In genomic region chr5:66554211-66554610, GRCh38 we compare ENCODE assay signal across 8 cellular contexts. TPM values are rescaled to one million over a fixed set of nuclear protein-coding genes. Genes with fewer than 3 reads are reported as not detected.
DNase-seq lines count a peak whose midpoint lies in the region; ATAC-seq and TF ChIP-seq lines count a peak whose summit lies in the region.

No MANE protein-coding gene starts in this region.

- no peak overlapping the region for H3K4me3 Mint-ChIP-seq in activated CD4-positive, alpha-beta memory T cell treated with anti-CD3 and anti-CD28 coated beads for 36 hours

- H3K27ac ChIP-seq in DOHH2 (ENCODE audit: low read depth, low read length), result peak overlapping the region; percentile 57

- H3K27me3 ChIP-seq in DOHH2 (ENCODE audit: control insufficient read depth, low read length), result no peaks in the 10 kb centered on the region

- DNase-seq in activated CD4-positive, alpha-beta memory T cell treated with anti-CD3 and anti-CD28 coated beads for 36 hours, result peak; percentile 62
- DNase-seq in stimulated activated CD4-positive, alpha-beta T cell treated with anti-CD3 and anti-CD28 coated beads, Interleukin-15, amount 100 ng/mL, for 24 hours, result peak; percentile 53
- DNase-seq in AG08396 (ENCODE audit: low spot score) (no peak), left colon (no peak), amniotic stem cell (lab: John Stamatoyannopoulos, UW) (no peak)

- intact Hi-C loops in activated CD4-positive, alpha-beta memory T cell treated with anti-CD3 and anti-CD28 coated beads for 36 hours (cut with micrococcal nuclease), result loop anchor here (1.0 to 10.0 kb wide), 3 partner anchors 14 to 651 kb away; no protein-coding TSS in a partner anchor
- intact Hi-C loops in left colon (cut with DNase I, micrococcal nuclease), result no loop called here

- H3K36me3 Mint-ChIP-seq in activated CD4-positive, alpha-beta memory T cell treated with anti-CD3 and anti-CD28 coated beads for 36 hours, result no peaks in the 10 kb centered on the region

- H3K4me1 ChIP-seq in DOHH2 (ENCODE audit: control insufficient read depth, low read length), result peaks cover 22% of the 10 kb centered on the region

- CTCF ChIA-PET in activated CD4-positive, alpha-beta memory T cell treated with anti-CD3 and anti-CD28 coated beads for 36 hours (lab: Charles Lee), result no interaction called here

- POLR2A ChIA-PET in activated CD4-positive, alpha-beta memory T cell treated with anti-CD3 and anti-CD28 coated beads for 36 hours (lab: Charles Lee), result interaction anchor here (1.5 kb wide), 1 partner anchor 14 kb away, joined by 5 read pairs; no protein-coding TSS in a partner anchor

- ATAC-seq in GM19463 (IDR thresholded peaks at IDR 0.05; ENCODE audit: unreplicated experiment) (peak; percentile 99), HG03460 (IDR thresholded peaks at IDR 0.05; ENCODE audit: unreplicated experiment) (peak; percentile 96), left colon (no peak)

- no peaks in the 10 kb centered on the region for H4K20me1 ChIP-seq in DOHH2 (ENCODE audit: control insufficient read depth, insufficient read depth, low read depth, low read length)

- H3K9me2 ChIP-seq in DOHH2 (replicated peaks; ENCODE audit: control insufficient read depth, low read length), result no peaks in the 10 kb centered on the region

- H3K4me2 ChIP-seq in DOHH2 (ENCODE audit: low read length), result peak overlapping the region; percentile 70

- H3K9me3 Mint-ChIP-seq in activated CD4-positive, alpha-beta memory T cell treated with anti-CD3 and anti-CD28 coated beads for 36 hours, result peaks cover 7% of the 10 kb centered on the region

- H3K9me3 ChIP-seq in DOHH2 (ENCODE audit: control insufficient read depth, insufficient read depth, low read length), result peaks cover 9% of the 10 kb centered on the region; the same call in 1 of the 2 replicates

- H3F3A ChIP-seq in DOHH2 (ENCODE audit: control insufficient read depth, insufficient read depth), result no peaks in the 10 kb centered on the region

- H3K36me3 ChIP-seq in DOHH2 (ENCODE audit: control insufficient read depth, low read length), result 0 out of 2 replicates have a peak, but pooled peaks cover 4% of the 10 kb centered on the region

- H3K4me1 Mint-ChIP-seq in activated CD4-positive, alpha-beta memory T cell treated with anti-CD3 and anti-CD28 coated beads for 36 hours (ENCODE audit: low read depth), result peaks cover 19% of the 10 kb centered on the region

- no peaks in the 10 kb centered on the region for H3K79me2 ChIP-seq in DOHH2 (ENCODE audit: control insufficient read depth, low read length)

- H3K27me3 Mint-ChIP-seq in activated CD4-positive, alpha-beta memory T cell treated with anti-CD3 and anti-CD28 coated beads for 36 hours, result peaks cover 8% of the 10 kb centered on the region

- no peak for TF ChIP-seq CTCF in DOHH2 (IDR thresholded peaks at IDR 0.05; ENCODE audit: low read depth, low read length, poor library complexity, severe bottlenecking)

- peak overlapping the region; percentile 44 for H3K27ac Mint-ChIP-seq in activated CD4-positive, alpha-beta memory T cell treated with anti-CD3 and anti-CD28 coated beads for 36 hours

- H3K4me3 ChIP-seq in DOHH2 (ENCODE audit: low read length), result peak overlapping the region; percentile 43

RNA-seq across cellular contexts. Expression of gene MAST4, which starts 42.0 kb away (rescaled TPM):
- total RNA-seq in activated CD4-positive, alpha-beta memory T cell treated with anti-CD3 and anti-CD28 coated beads for 36 hours, result 10 to 100 TPM; 30.2 to 30.3 TPM
- total RNA-seq in left colon, result 10 to 100 TPM; 12.8 to 20.5 TPM

Comparison
In these comparisons a context has a peak if more than half of its experiments do, and no peak if none do; other contexts are left out.
1. DNase-seq: peak in activated CD4-positive, alpha-beta memory T cell treated with anti-CD3 and anti-CD28 coated beads for 36 hours (single experiment) and stimulated activated CD4-positive, alpha-beta T cell treated with anti-CD3 and anti-CD28 coated beads, Interleukin-15, amount 100 ng/mL, for 24 hours (single experiment); none in AG08396 (single experiment), left colon (0 of 2) and amniotic stem cell (single experiment).